Comparison of ENCODE assay signal across 15 cellular contexts in the genomic region with DNA sequence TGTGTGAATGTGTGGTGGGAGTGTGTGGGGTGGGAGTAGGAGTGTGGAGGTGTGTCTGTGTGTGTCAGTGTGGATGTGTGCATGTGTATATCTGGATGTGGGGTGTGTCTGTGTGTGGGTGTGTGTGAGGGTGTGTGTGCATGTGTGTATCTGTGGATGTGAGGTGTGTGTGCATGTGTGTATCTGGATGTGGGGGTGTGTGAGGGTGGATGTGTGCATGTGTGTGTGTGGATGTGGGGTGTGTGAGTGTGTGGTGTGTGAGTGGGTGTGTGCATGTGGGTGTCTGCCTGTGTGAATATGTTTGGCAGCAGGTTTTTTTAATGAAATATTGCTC.
"Had no signal": no experiment of that assay in that cellular context is flagged by ENCODE, and none has a peak within 500 bp of the region (broad histone marks: within the 10 kb centered on the region; RNA-seq: fewer than 3 reads in every experiment).

No MANE protein-coding gene starts in this region.

- H3K4me1 ChIP-seq: sigmoid colon, testis had no signal

- FAIRE-seq: colon, endometrium, kidney had no signal

- ATAC-seq: activated T-helper 17 cell treated with anti-CD3 and anti-CD28 coated beads, Interleukin-2, amount 50 U/mL, for 72 hours; left ventricle myocardium superior; T-helper 17 cell had no signal

- H3K9me3 Mint-ChIP-seq: activated B cell treated with CpG ODN at 0.5 μM for 24 hours; activated naive CD4-positive, alpha-beta T cell treated with anti-CD3 and anti-CD28 coated beads for 36 hours; activated T-helper 17 cell treated with anti-CD3 and anti-CD28 coated beads, Interleukin-2, amount 50 U/mL, for 72 hours had no signal

- H3K27me3 ChIP-seq: esophagus muscularis mucosa, sigmoid colon, stomach, testis had no signal

- H3K27ac ChIP-seq: esophagus muscularis mucosa, sigmoid colon, stomach, testis had no signal

- H3K4me3 ChIP-seq: esophagus muscularis mucosa, sigmoid colon, stomach, testis had no signal

- H3K27ac Mint-ChIP-seq: activated B cell treated with CpG ODN at 0.5 μM for 24 hours; activated naive CD4-positive, alpha-beta T cell treated with anti-CD3 and anti-CD28 coated beads for 36 hours; activated T-helper 17 cell treated with anti-CD3 and anti-CD28 coated beads, Interleukin-2, amount 50 U/mL, for 72 hours; T-helper 17 cell had no signal

- DNase-seq: activated B cell treated with CpG ODN at 0.5 μM for 24 hours; activated CD4-positive, alpha-beta T cell treated with anti-CD3 and anti-CD28 coated beads for 48 hours; activated naive CD4-positive, alpha-beta T cell treated with anti-CD3 and anti-CD28 coated beads for 36 hours; activated T-cell treated with anti-CD3 and anti-CD28 coated beads for 4 hours; kidney; left ventricle myocardium superior; sigmoid colon; stimulated activated CD4-positive, alpha-beta T cell treated with anti-CD3 and anti-CD28 coated beads, Interleukin-1b, Interleukin-23, amount 100 ng/mL, for 48 hours; stomach; T-helper 17 cell; testis had no signal

- H3K27me3 Mint-ChIP-seq: activated B cell treated with CpG ODN at 0.5 μM for 24 hours; activated T-helper 17 cell treated with anti-CD3 and anti-CD28 coated beads, Interleukin-2, amount 50 U/mL, for 72 hours; T-helper 17 cell had no signal

- H3K9me3 ChIP-seq: esophagus muscularis mucosa, sigmoid colon, stomach, testis had no signal

- H3K4me3 Mint-ChIP-seq: activated B cell treated with CpG ODN at 0.5 μM for 24 hours; activated naive CD4-positive, alpha-beta T cell treated with anti-CD3 and anti-CD28 coated beads for 36 hours; activated T-helper 17 cell treated with anti-CD3 and anti-CD28 coated beads, Interleukin-2, amount 50 U/mL, for 72 hours; T-helper 17 cell had no signal

- H3K4me1 Mint-ChIP-seq: activated B cell treated with CpG ODN at 0.5 μM for 24 hours; activated T-helper 17 cell treated with anti-CD3 and anti-CD28 coated beads, Interleukin-2, amount 50 U/mL, for 72 hours had no signal
